16 cellular contexts compared by ENCODE assay signal in genomic region chr12:19775241-19775640, GRCh38.
DNase-seq lines count a peak whose midpoint lies in the region; ATAC-seq and TF ChIP-seq lines count a peak whose summit lies in the region.
"Had no signal": no experiment of that assay in that cellular context is flagged by ENCODE, and none has a peak within 500 bp of the region (broad histone marks: within the 10 kb centered on the region; RNA-seq: fewer than 3 reads in every experiment).

No MANE protein-coding gene starts in this region.

- H4K91ac ChIP-seq in H9 (ENCODE audit: insufficient read length, low read depth, low read length), result no peak overlapping the region

- no peak overlapping the region for H3K23ac ChIP-seq in H9 (ENCODE audit: insufficient read length, low read depth, low read length)

- no peak overlapping the region for H3K18ac ChIP-seq in H9 (ENCODE audit: insufficient read length, low read depth, low read length)

- no peaks in the 10 kb centered on the region; the same call in 1 of the 2 replicates for H3K27me3 ChIP-seq in H9 (ENCODE audit: insufficient read depth, low read length)
- no peaks in the 10 kb centered on the region for H3K27me3 ChIP-seq in endodermal cell (ENCODE audit: control insufficient read depth, insufficient read depth, low read length, poor library complexity, severe bottlenecking)
- no peaks in the 10 kb centered on the region for H3K27me3 ChIP-seq in thoracic aorta (replicated peaks; ENCODE audit: insufficient read depth)

- no peak overlapping the region for H2BK15ac ChIP-seq in H9 (ENCODE audit: low read depth, low read length)

- no peak overlapping the region for H2BK120ac ChIP-seq in H9 (ENCODE audit: low read depth, low read length, poor library complexity, severe bottlenecking)

- H3K9ac ChIP-seq in H9 (ENCODE audit: extremely low read depth, insufficient read length, low read length) (no peak overlapping the region), endodermal cell (ENCODE audit: extremely low read depth, low read length, poor library complexity, severe bottlenecking) (no peak overlapping the region)

- no CpG with 5 or more reads among the region's 15 CpGs for WGBS in H9 (ENCODE audit: extremely low coverage, insufficient read length, low lambda C conversion rate)
- 92 to 100% methylated on average over 9 to 15 of the region's 15 CpGs for WGBS in endodermal cell (ENCODE audit: insufficient coverage in 1 of 2, insufficient read length in 1 of 2), 2 experiments

- H3K36me3 ChIP-seq in endodermal cell (ENCODE audit: control insufficient read depth, insufficient read depth, low read length) (no peaks in the 10 kb centered on the region), thoracic aorta (no peaks in the 10 kb centered on the region)
- H3K36me3 ChIP-seq: HAP-1 had no signal

- H3K4me1 ChIP-seq in H9 (ENCODE audit: insufficient read depth, low read length), result peaks cover 6% of the 10 kb centered on the region
- no peaks in the 10 kb centered on the region for H3K4me1 ChIP-seq in endodermal cell (ENCODE audit: control insufficient read depth, insufficient read depth, low read length)
- peaks cover 20 to 56% of the 10 kb centered on the region in 2 donors for H3K4me1 ChIP-seq in thoracic aorta (ENCODE audit: control insufficient read depth in 1 of 2, low read depth in 2 of 2)

- no peak overlapping the region for H3K4me2 ChIP-seq in H9 (ENCODE audit: insufficient read depth, insufficient read length, low read length)
- H3K4me2 ChIP-seq: GM23338 had no signal

- H3K4me3 ChIP-seq in endodermal cell (ENCODE audit: low read length), result no peak overlapping the region
- H3K4me3 ChIP-seq in thoracic aorta, result peak overlapping the region; percentile 69
- H3K4me3 ChIP-seq: GM23338, HAP-1 had no signal

- H2AK5ac ChIP-seq in H9 (ENCODE audit: insufficient read length, low read length), result no peak overlapping the region

- no peak overlapping the region for H4K5ac ChIP-seq in H9 (ENCODE audit: insufficient read length, low read depth, low read length)

- no peak overlapping the region for H2AFZ ChIP-seq in H9 (ENCODE audit: low read length)
- H2AFZ ChIP-seq: GM23338 had no signal

- H2BK5ac ChIP-seq in H9 (ENCODE audit: insufficient read length, low read length), result no peak overlapping the region

- H3K36me3 Mint-ChIP-seq in H9 (ENCODE audit: insufficient read depth in 1 of 3, low read depth in 3 of 3), result no peaks in the 10 kb centered on the region
- H3K36me3 Mint-ChIP-seq in endodermal cell (ENCODE audit: low read depth), result no peaks in the 10 kb centered on the region
- H3K36me3 Mint-ChIP-seq: CD4-positive, alpha-beta memory T cell had no signal

- H3K9me3 Mint-ChIP-seq in H9 (no peaks in the 10 kb centered on the region), endodermal cell (peaks cover 6% of the 10 kb centered on the region)
- H3K9me3 Mint-ChIP-seq: GM23338, HFFc6 had no signal

- DNase-seq in H9 (peak; percentile 32), LoVo (ENCODE audit: low spot score) (peak; percentile 9), endodermal cell (peak; percentile 49), thoracic aorta (ENCODE audit: low spot score) (no peak), NCI-H526 (lab: John Stamatoyannopoulos, UW) (no peak), NCI-H2081 treated with DMSO at 0.1 percent for 48 hours (lab: John Stamatoyannopoulos, UW) (no peak), hepatic stellate cell (ENCODE audit: low spot score) (no peak)
- DNase-seq: C1 segment of cervical spinal cord; CD4-positive, alpha-beta memory T cell; COR-L47; DMS153; DND-41; HFFc6 had no signal

- H3K4ac ChIP-seq in H9 (ENCODE audit: low read depth, low read length), result no peak overlapping the region

- H3K79me1 ChIP-seq in H9 (ENCODE audit: insufficient read depth, low read depth, low read length, poor library complexity, severe bottlenecking), result no peaks in the 10 kb centered on the region

- H4K8ac ChIP-seq in H9 (replicated peaks; ENCODE audit: insufficient read length, low read depth, low read length), result no peak overlapping the region

- H3K4me1 Mint-ChIP-seq in H9 (peaks cover 23 to 27% of the 10 kb centered on the region in 2 experiments), endodermal cell (peaks cover 18% of the 10 kb centered on the region)
- H3K4me1 Mint-ChIP-seq: CD4-positive, alpha-beta memory T cell had no signal

- H3K14ac ChIP-seq in H9 (ENCODE audit: insufficient read depth, low read length), result no peak overlapping the region

- H3K27me3 Mint-ChIP-seq in H9 (ENCODE audit: low read depth) (no peaks in the 10 kb centered on the region), endodermal cell (ENCODE audit: insufficient read depth) (no peaks in the 10 kb centered on the region)
- H3K27me3 Mint-ChIP-seq: CD4-positive, alpha-beta memory T cell had no signal

- no peak overlapping the region for H3T11ph ChIP-seq in H9 (ENCODE audit: low read length)

- no peaks in the 10 kb centered on the region for H4K20me1 ChIP-seq in H9 (ENCODE audit: control insufficient read depth, insufficient read depth, insufficient read length)

- no peaks in the 10 kb centered on the region for H3K23me2 ChIP-seq in H9 (ENCODE audit: insufficient read length, low read depth, low read length, poor library complexity, severe bottlenecking)

- H3K27ac ChIP-seq in H9 (ENCODE audit: insufficient read length, low read depth, low read length), result no peak overlapping the region
- H3K27ac ChIP-seq in endodermal cell (ENCODE audit: low read depth, low read length), result no peak overlapping the region
- H3K27ac ChIP-seq in thoracic aorta, result peak overlapping the region; percentile 65 to 85

- H3K9me3 ChIP-seq in H9 (ENCODE audit: control insufficient read depth, low read depth, low read length) (no peaks in the 10 kb centered on the region), endodermal cell (ENCODE audit: control insufficient read depth, low read length) (no peaks in the 10 kb centered on the region), thoracic aorta (no peaks in the 10 kb centered on the region)
- H3K9me3 ChIP-seq: HAP-1 had no signal

- no peaks in the 10 kb centered on the region for H3K79me2 ChIP-seq in H9 (ENCODE audit: insufficient read depth, low read length)

- no peak for TF ChIP-seq CTCF in H9 (conservative IDR thresholded peaks at IDR 0.05)
- no peak for TF ChIP-seq CTCF in endodermal cell (conservative IDR thresholded peaks at IDR 0.05)
- no peak for TF ChIP-seq CTCF in thoracic aorta (IDR thresholded peaks at IDR 0.05)

- H3K56ac ChIP-seq in H9 (ENCODE audit: insufficient read length, low read depth, low read length), result no peak overlapping the region

- H2BK20ac ChIP-seq in H9 (ENCODE audit: low read depth, low read length, poor library complexity, severe bottlenecking), result no peak overlapping the region

- no peak overlapping the region for H3K27ac Mint-ChIP-seq in H9
- H3K27ac Mint-ChIP-seq in endodermal cell, result no peak overlapping the region
- H3K27ac Mint-ChIP-seq: CD4-positive, alpha-beta memory T cell; GM23338; HFFc6 had no signal

- ATAC-seq in thoracic aorta (ENCODE audit: insufficient number of reproducible peaks, low FRiP score, low read depth) (no peak), GM18511 (IDR thresholded peaks at IDR 0.05; ENCODE audit: unreplicated experiment) (no peak)
- ATAC-seq: GM23338 had no signal

- H3K4me3 Mint-ChIP-seq in H9 (no peak overlapping the region), endodermal cell (no peak overlapping the region)
- H3K4me3 Mint-ChIP-seq: CD4-positive, alpha-beta memory T cell; GM23338; HFFc6 had no signal

- no peak overlapping the region for H2BK12ac ChIP-seq in H9 (ENCODE audit: insufficient read length, low read depth, low read length)

Comparison
In these comparisons a context has a peak if more than half of its experiments do, and no peak if none do; other contexts are left out.
1. DNase-seq: peak in H9 (single experiment), LoVo (single experiment) and endodermal cell (single experiment); none in thoracic aorta (single experiment), NCI-H526 (0 of 2), NCI-H2081 treated with DMSO at 0.1 percent for 48 hours (single experiment) and hepatic stellate cell (single experiment).
2. H3K27ac ChIP-seq: peak in thoracic aorta (2 of 2); none in H9 (single experiment) and endodermal cell (single experiment).